1 cellular context compared by ENCODE assay signal in the genomic region with DNA sequence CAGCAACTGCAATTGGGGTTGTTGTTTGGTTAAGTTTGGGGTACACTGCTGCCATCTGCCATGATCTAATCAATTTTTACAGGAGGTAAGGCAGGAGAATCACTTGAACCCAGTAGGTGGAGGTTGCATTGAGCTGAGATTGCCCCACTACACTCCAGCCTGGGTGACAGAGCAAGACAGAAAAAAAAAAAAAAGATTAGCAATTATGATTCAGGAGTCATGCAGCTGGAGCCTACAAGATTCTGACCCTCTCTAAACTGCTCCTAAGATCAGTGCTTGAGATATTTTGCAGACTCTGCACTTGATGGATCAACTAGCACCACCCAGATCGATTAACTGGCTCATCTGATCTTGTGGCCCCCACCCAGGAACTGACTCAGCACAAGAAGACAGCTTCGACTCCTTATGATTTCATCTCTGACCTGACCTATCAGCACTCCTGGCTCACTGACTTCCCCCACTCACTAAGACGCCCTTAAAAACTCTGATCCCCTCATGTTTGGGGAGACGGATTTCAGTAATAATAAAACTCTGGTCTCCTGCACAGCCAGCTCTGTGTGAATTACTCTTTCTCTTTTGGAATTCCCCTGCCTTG.
TF ChIP-seq lines count a peak whose summit lies in the region.
"Not testable (repeated sequence)": the region's sequence is repeated elsewhere in the genome, so short reads cannot be mapped to it uniquely, and the experiment has no call there.

No MANE protein-coding gene starts in this region.

TF ChIP-seq in K562, 482 proteins besides CTCF, POLR2A, EP300 and RAD21:
- TF ChIP-seq RCOR1 (IDR thresholded peaks at IDR 0.05; ENCODE audit: borderline replicate concordance in 1 of 2, low read depth in 2 of 2, low read length in 2 of 2): 0 out of 4 replicates have a peak, but pooled peaks of 1 of the 2 experiments have one; percentile 12
- peak; percentile 89 for TF ChIP-seq C11orf30 (IDR thresholded peaks at IDR 0.05; ENCODE audit: low read depth)
- TF ChIP-seq ATF3 (IDR thresholded peaks at IDR 0.05): peak; percentile 50; the same call in 1 of the 2 replicates
- TF ChIP-seq ATF3 (CRISPR knock-in tag; conservative IDR thresholded peaks at IDR 0.05); CEBPG (CRISPR knock-in tag; IDR thresholded peaks at IDR 0.05): not testable (repeated sequence)
- peak; percentile 69 for TF ChIP-seq NFE2 (IDR thresholded peaks at IDR 0.05; ENCODE audit: low read depth)
- TF ChIP-seq, protein P1, sequence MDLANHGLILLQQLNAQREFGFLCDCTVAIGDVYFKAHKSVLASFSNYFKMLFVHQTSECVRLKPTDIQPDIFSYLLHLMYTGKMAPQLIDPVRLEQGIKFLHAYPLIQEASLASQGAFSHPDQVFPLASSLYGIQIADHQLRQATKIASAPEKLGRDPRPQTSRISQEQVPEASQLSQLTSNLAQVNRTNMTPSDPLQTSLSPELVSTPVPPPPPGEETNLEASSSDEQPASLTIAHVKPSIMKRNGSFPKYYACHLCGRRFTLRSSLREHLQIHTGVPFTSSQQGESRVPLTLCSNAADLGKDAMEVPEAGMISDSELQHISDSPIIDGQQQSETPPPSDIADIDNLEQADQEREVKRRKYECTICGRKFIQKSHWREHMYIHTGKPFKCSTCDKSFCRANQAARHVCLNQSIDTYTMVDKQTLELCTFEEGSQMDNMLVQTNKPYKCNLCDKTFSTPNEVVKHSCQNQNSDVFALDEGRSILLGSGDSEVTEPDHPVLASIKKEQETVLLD (IDR thresholded peaks at IDR 0.05): peak; percentile 57; the same call in 1 of the 2 replicates
- peak; percentile 57 for TF ChIP-seq CBFA2T3 (IDR thresholded peaks at IDR 0.05)
- TF ChIP-seq ZNF316 (IDR thresholded peaks at IDR 0.05): peak; percentile 92
- TF ChIP-seq ATF7 (IDR thresholded peaks at IDR 0.05): 0 out of 2 replicates have a peak, but pooled peaks have one; percentile 13
- TF ChIP-seq BACH1 (tag; IDR thresholded peaks at IDR 0.05): 0 out of 2 replicates have a peak, but pooled peaks have one; percentile 30
- 0 out of 4 replicates have a peak, but pooled peaks of 1 of the 2 experiments have one; percentile 8 for TF ChIP-seq CEBPG (tag; conservative IDR thresholded peaks at IDR 0.05 in 1 of 2, IDR thresholded peaks at IDR 0.05 in 1 of 2)
- peak; percentile 74 for TF ChIP-seq MAFG (tag; conservative IDR thresholded peaks at IDR 0.05)
- TF ChIP-seq JUND (IDR thresholded peaks at IDR 0.05; ENCODE audit: borderline replicate concordance, low read depth, low read length): peak; percentile 53; the same call in 1 of the 2 replicates
- peak; percentile 65; the same call in 1 of the 3 replicates for TF ChIP-seq JUND (tag; IDR thresholded peaks at IDR 0.05; ENCODE audit: borderline replicate concordance, low read depth, low read length)
- peak in 1 of 2 experiments; percentile 42; a peak in 1 of 4 replicates for TF ChIP-seq KDM1A (IDR thresholded peaks at IDR 0.05)
- TF ChIP-seq MAFK (IDR thresholded peaks at IDR 0.05; ENCODE audit: low read length): peak; percentile 34; the same call in 1 of the 2 replicates
- TF ChIP-seq RNF2 (IDR thresholded peaks at IDR 0.05): 0 out of 2 replicates have a peak, but pooled peaks have one; percentile 20
- 0 out of 2 replicates have a peak, but pooled peaks have one; percentile 34 for TF ChIP-seq FOSL1 (tag; conservative IDR thresholded peaks at IDR 0.05)
- 0 out of 2 replicates have a peak, but pooled peaks have one; percentile 51 for TF ChIP-seq CC2D1A (IDR thresholded peaks at IDR 0.05)
- peak; percentile 76 for TF ChIP-seq SMARCE1 (IDR thresholded peaks at IDR 0.05)
- peak; percentile 76 for TF ChIP-seq ZNF384 (IDR thresholded peaks at IDR 0.05; ENCODE audit: low read depth, low read length)
- TF ChIP-seq HDAC1 (IDR thresholded peaks at IDR 0.05): 0 out of 4 replicates have a peak, but pooled peaks of 1 of the 2 experiments have one; percentile 16
- TF ChIP-seq, protein P2, sequence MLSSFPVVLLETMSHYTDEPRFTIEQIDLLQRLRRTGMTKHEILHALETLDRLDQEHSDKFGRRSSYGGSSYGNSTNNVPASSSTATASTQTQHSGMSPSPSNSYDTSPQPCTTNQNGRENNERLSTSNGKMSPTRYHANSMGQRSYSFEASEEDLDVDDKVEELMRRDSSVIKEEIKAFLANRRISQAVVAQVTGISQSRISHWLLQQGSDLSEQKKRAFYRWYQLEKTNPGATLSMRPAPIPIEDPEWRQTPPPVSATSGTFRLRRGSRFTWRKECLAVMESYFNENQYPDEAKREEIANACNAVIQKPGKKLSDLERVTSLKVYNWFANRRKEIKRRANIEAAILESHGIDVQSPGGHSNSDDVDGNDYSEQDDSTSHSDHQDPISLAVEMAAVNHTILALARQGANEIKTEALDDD (IDR thresholded peaks at IDR 0.05): peak; percentile 69; the same call in 1 of the 2 replicates
- peak; percentile 71 for TF ChIP-seq ARID1B (IDR thresholded peaks at IDR 0.05)
- TF ChIP-seq CUX1 (CRISPR knock-in tag; IDR thresholded peaks at IDR 0.05): peak; percentile 90
- peak; percentile 81; the same call in 1 of the 2 replicates for TF ChIP-seq DPF2 (IDR thresholded peaks at IDR 0.05)
- TF ChIP-seq CBFA2T2 (conservative IDR thresholded peaks at IDR 0.05): peak; percentile 35
- TF ChIP-seq MAFF (IDR thresholded peaks at IDR 0.05; ENCODE audit: low read length): peak; percentile 20; the same call in 1 of the 2 replicates
